ENCODE assay signal across 8 cellular contexts in genomic region chr1:166839600-166840308, GRCh38. TPM values are rescaled to one million over a fixed set of nuclear protein-coding genes. Genes with fewer than 3 reads are reported as not detected.
DNase-seq lines count a peak whose midpoint lies in the region; ATAC-seq and TF ChIP-seq lines count a peak whose summit lies in the region.

No MANE protein-coding gene starts in this region.

- H3K36me3 ChIP-seq in trophoblast cell (ENCODE audit: control insufficient read depth in 1 of 2, insufficient read depth in 2 of 2, low read length in 2 of 2) (peaks cover 21 to 29% of the 10 kb centered on the region in 2 experiments), upper lobe of right lung (peaks cover 38% of the 10 kb centered on the region)

- no peaks in the 10 kb centered on the region for H3K9me3 Mint-ChIP-seq in Calu3 (ENCODE audit: low read depth, unreplicated experiment)
- no peaks in the 10 kb centered on the region for H3K9me3 Mint-ChIP-seq in activated naive CD4-positive, alpha-beta T cell treated with anti-CD3 and anti-CD28 coated beads for 36 hours

- peak overlapping the region; percentile 55 for H3K4ac ChIP-seq in trophoblast cell (ENCODE audit: low read depth, low read length)

- H3K36me3 Mint-ChIP-seq in Calu3 (ENCODE audit: insufficient read depth, unreplicated experiment) = peaks cover 65% of the 10 kb centered on the region
- H3K36me3 Mint-ChIP-seq in activated naive CD4-positive, alpha-beta T cell treated with anti-CD3 and anti-CD28 coated beads for 36 hours (ENCODE audit: low read depth) = peaks cover 28% of the 10 kb centered on the region

- DNase-seq in Calu3 (peak; percentile 66), GM20000 (ENCODE audit: low spot score) (peak; percentile 45), HPDE6-E6E7 (ENCODE audit: extremely low spot score) (peak; percentile 17), RWPE1 (ENCODE audit: low spot score) (peak; percentile 33), Right ventricle myocardium superior (peak; percentile 75), trophoblast cell (peak; percentile 24 to 55), upper lobe of right lung (peak; percentile 88)
- peak; percentile 51 for DNase-seq in activated naive CD4-positive, alpha-beta T cell treated with anti-CD3 and anti-CD28 coated beads for 36 hours

- peak overlapping the region; percentile 71 for H4K8ac ChIP-seq in trophoblast cell (ENCODE audit: low read depth, low read length)

- peaks cover 40% of the 10 kb centered on the region for H3K4me1 Mint-ChIP-seq in Calu3 (ENCODE audit: low read depth, unreplicated experiment)
- peaks cover 52% of the 10 kb centered on the region for H3K4me1 Mint-ChIP-seq in activated naive CD4-positive, alpha-beta T cell treated with anti-CD3 and anti-CD28 coated beads for 36 hours (ENCODE audit: low read depth)

- H2BK12ac ChIP-seq in trophoblast cell (ENCODE audit: low read length) = no peak overlapping the region

- intact Hi-C loops in Calu3 (cut with micrococcal nuclease; ENCODE audit: unreplicated experiment) (no loop called here), Right ventricle myocardium superior (cut with DNase I) (no loop called here), upper lobe of right lung (cut with DNase I) (no loop called here)
- intact Hi-C loops in activated naive CD4-positive, alpha-beta T cell treated with anti-CD3 and anti-CD28 coated beads for 36 hours (cut with micrococcal nuclease) = loop anchor here (1.0 to 10.0 kb wide), 7 partner anchors 37 to 1205 kb away; partner anchors contain the start of genes FAM78B, MGST3, POU2F1 and TADA1

- no peaks in the 10 kb centered on the region for H3K9me3 ChIP-seq in trophoblast cell (ENCODE audit: insufficient read depth, low read depth, low read length)
- H3K9me3 ChIP-seq in upper lobe of right lung = no peaks in the 10 kb centered on the region

- H3K27ac ChIP-seq in RWPE1 (peak overlapping the region; percentile 87), trophoblast cell (ENCODE audit: low read depth, low read length) (peak overlapping the region; percentile 75), upper lobe of right lung (peak overlapping the region; percentile 98)

- WGBS in trophoblast cell (ENCODE audit: extremely low coverage, insufficient coverage, insufficient read length) = no CpG with 5 or more reads among the region's 82 CpGs

- H3K4me1 ChIP-seq in trophoblast cell (ENCODE audit: control insufficient read depth in 1 of 2, insufficient read depth in 2 of 2, low read length in 2 of 2) (peaks cover 18 to 26% of the 10 kb centered on the region in 2 experiments), upper lobe of right lung (peaks cover 55% of the 10 kb centered on the region)

- H4K91ac ChIP-seq in trophoblast cell (ENCODE audit: low read depth, low read length) = peak overlapping the region; percentile 67

- H3K4me3 Mint-ChIP-seq in Calu3 (ENCODE audit: low read depth, unreplicated experiment) = peak overlapping the region; percentile 81
- peak overlapping the region; percentile 80 for H3K4me3 Mint-ChIP-seq in activated naive CD4-positive, alpha-beta T cell treated with anti-CD3 and anti-CD28 coated beads for 36 hours

- H3K4me2 ChIP-seq in trophoblast cell (ENCODE audit: low read length) = peak overlapping the region; percentile 81

- peak overlapping the region; percentile 73 for H3K9ac ChIP-seq in trophoblast cell (ENCODE audit: low read length)

- peak overlapping the region; percentile 94 for H3K18ac ChIP-seq in trophoblast cell (ENCODE audit: low read length)

- TF ChIP-seq CTCF in Calu3 (IDR thresholded peaks at IDR 0.05; ENCODE audit: unreplicated experiment) (peak; percentile 40), GM20000 (IDR thresholded peaks at IDR 0.05; ENCODE audit: extremely low read depth, missing control alignments) (no peak), RWPE1 (conservative IDR thresholded peaks at IDR 0.05; ENCODE audit: low read depth) (0 out of 2 replicates have a peak, but pooled peaks have one; percentile 13), upper lobe of right lung (IDR thresholded peaks at IDR 0.05) (peak; percentile 22)

- peaks cover 11% of the 10 kb centered on the region for H3K79me1 ChIP-seq in trophoblast cell (ENCODE audit: low read length)

- H3K14ac ChIP-seq in trophoblast cell (ENCODE audit: low read length) = peak overlapping the region; percentile 78

- BruUV-seq in Calu3 (replicated peaks; lab: Mats Ljungman, UMichigan) = no TSS peak

- H3K27me3 Mint-ChIP-seq in Calu3 (ENCODE audit: unreplicated experiment) = no peaks in the 10 kb centered on the region
- no peaks in the 10 kb centered on the region for H3K27me3 Mint-ChIP-seq in activated naive CD4-positive, alpha-beta T cell treated with anti-CD3 and anti-CD28 coated beads for 36 hours (ENCODE audit: low read depth)

- no peak overlapping the region for H3K23ac ChIP-seq in trophoblast cell (ENCODE audit: low read length)

- peak overlapping the region; percentile 67 for H2AFZ ChIP-seq in trophoblast cell (ENCODE audit: insufficient read depth, low read length, poor library complexity)

- peak overlapping the region; percentile 85 for H3K4me3 ChIP-seq in trophoblast cell (ENCODE audit: low read depth, low read length)
- H3K4me3 ChIP-seq in upper lobe of right lung = peak overlapping the region; percentile 70

- POLR2A ChIA-PET in RWPE1 (lab: Yijun Ruan, JAX; ENCODE audit: low non-redundant PET) = interaction anchor here (0.6 to 0.9 kb wide), 3 partner anchors 11 to 1071 kb away, joined by 3 read pairs; partner anchors contain the start of gene TMCO1

- peak overlapping the region; percentile 88 for H3K27ac Mint-ChIP-seq in Calu3 (ENCODE audit: unreplicated experiment)
- H3K27ac Mint-ChIP-seq in activated naive CD4-positive, alpha-beta T cell treated with anti-CD3 and anti-CD28 coated beads for 36 hours = peak overlapping the region; percentile 80

- H2AK5ac ChIP-seq in trophoblast cell (ENCODE audit: low read length) = no peak overlapping the region

- peak overlapping the region; percentile 47 for H4K12ac ChIP-seq in trophoblast cell (ENCODE audit: low read depth, low read length)

- H3K79me2 ChIP-seq in trophoblast cell (ENCODE audit: control insufficient read depth, insufficient read depth, low read length, poor library complexity) = peaks cover 8% of the 10 kb centered on the region

- CTCF ChIA-PET in Calu3 (lab: Charles Lee) = interaction anchor here (0.5 to 1.1 kb wide), 3 partner anchors 26 to 962 kb away, joined by 3 to 5 read pairs (median 3); no protein-coding TSS in a partner anchor
- CTCF ChIA-PET in RWPE1 (lab: Yijun Ruan, JAX) = no interaction called here
- CTCF ChIA-PET in activated naive CD4-positive, alpha-beta T cell treated with anti-CD3 and anti-CD28 coated beads for 36 hours (lab: Charles Lee) = no interaction called here

- ATAC-seq in Right ventricle myocardium superior (ENCODE audit: poor library complexity) (peak; percentile 28), upper lobe of right lung (peak; percentile 32)

- H2BK120ac ChIP-seq in trophoblast cell (ENCODE audit: insufficient read depth, low read length, poor library complexity) = peak overlapping the region; percentile 54

- H2BK5ac ChIP-seq in trophoblast cell (ENCODE audit: low read depth, low read length, poor library complexity) = peak overlapping the region; percentile 73

- H3K27me3 ChIP-seq in trophoblast cell (ENCODE audit: insufficient read depth, low read length) = no peaks in the 10 kb centered on the region
- no peaks in the 10 kb centered on the region for H3K27me3 ChIP-seq in upper lobe of right lung

RNA-seq across cellular contexts. Expression of gene POGK, which starts 0.5 kb away (rescaled TPM):
- total RNA-seq in Calu3 (2022) = 69.9 and 80.2 TPM in 2 replicates
- 10 to 100 TPM; 33.1 to 34.9 TPM for total RNA-seq in activated naive CD4-positive, alpha-beta T cell treated with anti-CD3 and anti-CD28 coated beads for 36 hours
- 16.9 TPM for total RNA-seq in Right ventricle myocardium superior
- polyA plus RNA-seq in trophoblast cell (2013) = 18.7 and 19.8 TPM in 2 replicates
- total RNA-seq in upper lobe of right lung = 68.6 TPM

RNA-seq across cellular contexts. Expression of gene TADA1, which starts 36.3 kb away (rescaled TPM):
- total RNA-seq in Calu3 (2022) (10.8 and 13.1 TPM in 2 replicates), Right ventricle myocardium superior (9.7 TPM), upper lobe of right lung (9.5 TPM)
- 10 to 100 TPM; 19.6 to 19.9 TPM for total RNA-seq in activated naive CD4-positive, alpha-beta T cell treated with anti-CD3 and anti-CD28 coated beads for 36 hours
- polyA plus RNA-seq in trophoblast cell (2013) = 10.9 and 11.5 TPM in 2 replicates

Comparison
In these comparisons a context has a peak if more than half of its experiments do, and no peak if none do; other contexts are left out.
1. Peak in every context shown above with its lines: DNase-seq, ATAC-seq, H3K4me3 ChIP-seq and H3K27ac ChIP-seq.
2. DNase-seq: peak in every context shown above with its lines; median percentile 88 in upper lobe of right lung; 75 in Right ventricle myocardium superior; 66 in Calu3; 51 in activated naive CD4-positive, alpha-beta T cell treated with anti-CD3 and anti-CD28 coated beads for 36 hours; 45 in GM20000; 40 in trophoblast cell; 33 in RWPE1; 17 in HPDE6-E6E7.